16 cellular contexts compared by ENCODE assay signal in the genomic region with DNA sequence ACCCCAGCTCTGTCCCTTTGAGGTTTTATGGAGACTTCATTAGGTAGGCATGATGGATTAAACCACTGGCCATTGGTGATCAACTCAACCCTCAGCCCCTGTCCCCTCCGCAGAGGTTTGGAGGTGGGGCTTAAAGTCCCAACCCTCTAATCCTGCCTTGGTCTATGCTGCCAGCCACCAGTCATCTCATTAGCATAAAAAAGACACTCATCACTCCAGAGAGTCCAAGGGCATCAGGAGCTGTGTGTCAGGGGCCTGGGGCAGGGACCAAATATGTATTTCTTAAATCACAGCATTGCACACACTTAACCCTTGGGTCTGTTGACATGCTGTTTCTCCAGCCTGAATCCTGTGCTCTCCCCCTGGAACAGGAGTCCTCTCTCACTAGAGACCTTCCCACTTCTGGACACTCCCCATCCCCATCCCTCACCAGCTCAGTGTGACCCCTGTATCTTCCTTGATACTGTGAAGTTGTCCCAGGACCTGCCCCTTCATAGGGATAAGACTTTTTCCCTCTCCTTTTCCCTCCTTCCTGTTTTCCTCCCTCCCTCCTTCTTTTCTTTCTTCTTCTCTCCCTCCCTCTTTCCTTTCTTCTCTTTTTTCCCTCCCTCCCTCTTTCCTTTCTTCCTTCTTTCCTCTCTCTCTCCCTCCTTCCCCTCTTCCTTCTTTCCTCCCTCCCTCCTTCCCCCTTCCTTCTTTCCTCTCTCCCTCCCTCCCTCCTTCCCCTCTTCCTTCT. TPM values are rescaled to one million over a fixed set of nuclear protein-coding genes. Genes with fewer than 3 reads are reported as not detected.
DNase-seq lines count a peak whose midpoint lies in the region; ATAC-seq and TF ChIP-seq lines count a peak whose summit lies in the region.
"Had no signal": no experiment of that assay in that cellular context is flagged by ENCODE, and none has a peak within 500 bp of the region (broad histone marks: within the 10 kb centered on the region; RNA-seq: fewer than 3 reads in every experiment).

No MANE protein-coding gene starts in this region.

- no peak overlapping the region for H3K27ac ChIP-seq in foreskin keratinocyte

- peak; percentile 69 for ATAC-seq in foreskin keratinocyte
- ATAC-seq: HepG2 had no signal

- peaks cover 11% of the 10 kb centered on the region for H3K27me3 ChIP-seq in foreskin keratinocyte
- H3K27me3 ChIP-seq: BLaER1 had no signal

- no peaks in the 10 kb centered on the region for H3K4me1 ChIP-seq in foreskin keratinocyte

- intact Hi-C loops in cardiac septum (cut with DNase I) = no loop called here

- TF ChIP-seq CTCF in foreskin keratinocyte (conservative IDR thresholded peaks at IDR 0.05) (no peak), GM13977 (IDR thresholded peaks at IDR 0.05; ENCODE audit: extremely low read depth, insufficient read depth, missing control alignments) (no peak)

- DNase-seq in activated CD8-positive, alpha-beta memory T cell treated with anti-CD3 and anti-CD28 coated beads for 24 hours = peak; percentile 38
- no peak for DNase-seq in activated CD8-positive, alpha-beta memory T cell treated with anti-CD3 and anti-CD28 coated beads, Interleukin-2, amount 50 U/mL, for 4 hours
- DNase-seq in HT-29 (ENCODE audit: low spot score) (peak; percentile 1), foreskin keratinocyte (no peak), GM13977 (ENCODE audit: low spot score) (no peak), NCI-H1048 (lab: John Stamatoyannopoulos, UW) (no peak), cardiac septum (ENCODE audit: low spot score) (no peak)
- DNase-seq: 8988T; Calu3; CD4-positive, alpha-beta memory T cell; DMS79 treated with DMSO at 0.1 percent for 48 hours; GF-D8; HCEC 1CT; HFFc6 had no signal

- in situ Hi-C loops in GM13977 (cut with MboI; ENCODE audit: low pct_unique_long_range_greater_than_20kb, low sequenced_read_pairs, unreplicated experiment) = loop anchor here (25.0 kb wide), 1 partner anchor 687 kb away; no protein-coding TSS in a partner anchor

RNA-seq across cellular contexts. Expression of a gene that starts 54.7 kb away (rescaled TPM):
- total RNA-seq in HT-29 (2014; rRNA removed; shearing (Covaris generic)) = 4.4 and 5.3 TPM in 2 replicates
- total RNA-seq in foreskin keratinocyte (4.7 and 5.7 TPM in 2 replicates), cardiac septum (6.0 TPM)
- polyA plus RNA-seq in foreskin keratinocyte = 1.9 and 3.2 TPM in 2 replicates

Comparison
In these comparisons a context has a peak if more than half of its experiments do, and no peak if none do; other contexts are left out.
1. DNase-seq: peak in activated CD8-positive, alpha-beta memory T cell treated with anti-CD3 and anti-CD28 coated beads for 24 hours (single experiment) and HT-29 (single experiment); none in activated CD8-positive, alpha-beta memory T cell treated with anti-CD3 and anti-CD28 coated beads, Interleukin-2, amount 50 U/mL, for 4 hours (single experiment), foreskin keratinocyte (0 of 2), GM13977 (single experiment), NCI-H1048 (single experiment) and cardiac septum (single experiment).